In genomic region chr12:92571169-92571568, GRCh38 we compare ENCODE assay signal across 22 cellular contexts.
DNase-seq lines count a peak whose midpoint lies in the region; ATAC-seq and TF ChIP-seq lines count a peak whose summit lies in the region.
"Had no signal": no experiment of that assay in that cellular context is flagged by ENCODE, and none has a peak within 500 bp of the region (broad histone marks: within the 10 kb centered on the region; RNA-seq: fewer than 3 reads in every experiment).

No MANE protein-coding gene starts in this region.

- DNase-seq in NCI-H2227 (lab: John Stamatoyannopoulos, UW; ENCODE audit: unreplicated experiment) (peak; percentile 25), NCI-H2227 treated with DMSO at 0.1 percent for 48 hours (lab: John Stamatoyannopoulos, UW) (no peak), Calu3 (no peak), gastrocnemius medialis (no peak), natural killer cell (no peak), EL (no peak)
- DNase-seq in stimulated activated CD4-positive, alpha-beta T cell treated with anti-CD3 and anti-CD28 coated beads, Interleukin-15, amount 100 ng/mL, for 24 hours = no peak
- DNase-seq: 8988T; BE2C; CD4-positive, alpha-beta memory T cell; DMS53; GOT3; MM.1S; NCI-H1092 treated with DMSO at 0.1 percent for 48 hours; NCI-H146; NCI-H2029 treated with DMSO at 0.1 percent for 48 hours; NCI-H226; NCI-H524; NCI-H82; PC-9 had no signal

- ATAC-seq in gastrocnemius medialis = no peak
- ATAC-seq in natural killer cell = no peak

- CTCF ChIA-PET in Calu3 (lab: Charles Lee) = interaction anchor here (0.6 to 1.0 kb wide), 2 partner anchors 37 to 507 kb away, joined by 3 to 4 read pairs; no protein-coding TSS in a partner anchor

- no peak for TF ChIP-seq CTCF in Calu3 (IDR thresholded peaks at IDR 0.05; ENCODE audit: unreplicated experiment)
- no peak for TF ChIP-seq CTCF in brain (conservative IDR thresholded peaks at IDR 0.05)
- no peak for TF ChIP-seq CTCF in gastrocnemius medialis (IDR thresholded peaks at IDR 0.05 in 4 of 5, conservative IDR thresholded peaks at IDR 0.05 in 1 of 5)
- TF ChIP-seq CTCF in natural killer cell (IDR thresholded peaks at IDR 0.05) = no peak

- TF ChIP-seq POLR2A in gastrocnemius medialis (IDR thresholded peaks at IDR 0.05) = no peak

- peaks cover 21% of the 10 kb centered on the region for H3K36me3 Mint-ChIP-seq in Calu3 (ENCODE audit: insufficient read depth, unreplicated experiment)
- H3K36me3 Mint-ChIP-seq in brain = peaks cover 13% of the 10 kb centered on the region
- H3K36me3 Mint-ChIP-seq in natural killer cell = peaks cover 9% of the 10 kb centered on the region

- no TSS peak for BruUV-seq in Calu3 (replicated peaks; lab: Mats Ljungman, UMichigan)

- no peak overlapping the region for H3K4me3 ChIP-seq in gastrocnemius medialis
- H3K4me3 ChIP-seq: PC-9, SJSA1 had no signal

- peaks cover 9 to 17% of the 10 kb centered on the region in 2 donors for H3K4me1 ChIP-seq in gastrocnemius medialis
- H3K4me1 ChIP-seq: BE2C, SJSA1 had no signal

- H3K36me3 ChIP-seq in gastrocnemius medialis = no peaks in the 10 kb centered on the region
- H3K36me3 ChIP-seq: BE2C, SJSA1 had no signal

- H3K4me3 Mint-ChIP-seq in Calu3 (ENCODE audit: low read depth, unreplicated experiment) (no peak overlapping the region), brain (no peak overlapping the region), natural killer cell (no peak overlapping the region)
- H3K4me3 Mint-ChIP-seq: CD4-positive, alpha-beta memory T cell had no signal

- H3K9me3 Mint-ChIP-seq in Calu3 (ENCODE audit: low read depth, unreplicated experiment) = no peaks in the 10 kb centered on the region
- H3K9me3 Mint-ChIP-seq in brain = peaks cover 11 to 21% (median 13%) of the 10 kb centered on the region in 5 experiments
- H3K9me3 Mint-ChIP-seq in natural killer cell = no peaks in the 10 kb centered on the region

- in situ Hi-C loops in gastrocnemius medialis (cut with MboI; ENCODE audit: low sequenced_read_pairs in 4 of 4) = loop anchor here (5.0 to 25.0 kb wide), 5 partner anchors 424 to 984 kb away; partner anchors contain the start of gene BTG1 (in 3 of the 4)

- intact Hi-C loops in Calu3 (cut with micrococcal nuclease; ENCODE audit: unreplicated experiment) = loop anchor here (2.0 to 10.0 kb wide), 7 partner anchors 32 to 1209 kb away; no protein-coding TSS in a partner anchor
- intact Hi-C loops in gastrocnemius medialis (cut with DNase I; ENCODE audit: low total_unique reads) = loop anchor here (5.0 to 10.0 kb wide), 3 partner anchors 64 to 996 kb away; partner anchors contain the start of gene BTG1
- intact Hi-C loops in natural killer cell (cut with micrococcal nuclease) = loop anchor here (5.0 to 10.0 kb wide), 5 partner anchors 34 to 994 kb away; no protein-coding TSS in a partner anchor

- H3K27me3 Mint-ChIP-seq in Calu3 (ENCODE audit: unreplicated experiment) = no peaks in the 10 kb centered on the region
- H3K27me3 Mint-ChIP-seq in brain = no peaks in the 10 kb centered on the region
- no peaks in the 10 kb centered on the region for H3K27me3 Mint-ChIP-seq in natural killer cell (ENCODE audit: low read depth in 2 of 2)
- H3K27me3 Mint-ChIP-seq: CD4-positive, alpha-beta memory T cell had no signal

- H3K27ac ChIP-seq in gastrocnemius medialis = peak overlapping the region in 3 of 4 donors; percentile 3 to 13 (median 7)
- H3K27ac ChIP-seq: PC-9, SJSA1 had no signal

- no peaks in the 10 kb centered on the region for H3K4me1 Mint-ChIP-seq in Calu3 (ENCODE audit: low read depth, unreplicated experiment)
- peaks cover 11% of the 10 kb centered on the region for H3K4me1 Mint-ChIP-seq in brain
- peaks cover 0 to 10% of the 10 kb centered on the region in 2 donors for H3K4me1 Mint-ChIP-seq in natural killer cell

- no peaks in the 10 kb centered on the region for H3K27me3 ChIP-seq in gastrocnemius medialis
- H3K27me3 ChIP-seq: BE2C, SJSA1 had no signal

- H3K27ac Mint-ChIP-seq in Calu3 (ENCODE audit: unreplicated experiment) (peak overlapping the region; percentile 79), brain (peak overlapping the region in 3 of 5 experiments; percentile 35 to 64 (median 39)), natural killer cell (no peak overlapping the region)

- H3K9me3 ChIP-seq in gastrocnemius medialis = no peaks in the 10 kb centered on the region
- H3K9me3 ChIP-seq: BE2C, SJSA1 had no signal

Comparison
In these comparisons a context has a peak if more than half of its experiments do, and no peak if none do; other contexts are left out.
1. H3K27ac Mint-ChIP-seq: peak in Calu3 (single experiment) and brain (3 of 5); none in natural killer cell (0 of 2).